Comparison of ENCODE assay signal across 8 cellular contexts in the genomic region with DNA sequence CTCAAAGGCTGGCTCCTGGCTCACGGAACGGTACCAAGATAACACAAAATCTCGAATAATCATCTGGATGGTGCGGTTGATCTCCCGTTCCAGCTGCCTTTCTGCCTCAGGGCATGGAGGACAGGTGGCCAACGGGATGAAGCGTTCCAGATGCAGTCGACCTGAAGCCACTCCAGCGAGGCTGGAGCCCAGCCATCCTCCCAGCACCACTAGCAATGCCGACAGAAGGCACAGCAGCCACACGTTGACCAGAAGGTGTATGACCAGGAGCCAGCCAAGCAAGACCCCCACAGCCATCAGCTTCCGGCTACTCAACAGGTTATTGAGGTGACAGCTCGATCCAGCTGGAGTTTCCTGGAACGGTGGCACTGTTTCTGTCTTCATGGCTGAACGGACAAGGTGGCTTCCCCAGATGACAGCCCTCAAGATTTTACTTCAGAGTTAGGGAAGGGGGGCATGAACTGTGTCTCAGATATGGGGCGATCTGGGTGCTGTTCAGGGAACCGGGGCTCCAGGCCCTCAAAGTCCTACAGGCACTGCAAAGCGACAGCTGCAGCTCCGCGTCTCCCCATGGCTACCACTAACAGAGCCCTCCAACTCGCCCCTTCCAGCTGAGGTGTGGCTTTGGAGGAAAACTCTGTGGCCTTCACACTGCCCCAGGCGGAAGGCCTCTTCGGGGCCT. TPM values are rescaled to one million over a fixed set of nuclear protein-coding genes. Genes with fewer than 3 reads are reported as not detected.
DNase-seq lines count a peak whose midpoint lies in the region; ATAC-seq, FAIRE-seq and TF ChIP-seq lines count a peak whose summit lies in the region.

No MANE protein-coding gene starts in this region.

- no peak for TF ChIP-seq CTCF in PC-3 (conservative IDR thresholded peaks at IDR 0.05; ENCODE audit: low read depth, low read length)
- TF ChIP-seq CTCF in epithelial cell of esophagus (IDR thresholded peaks at IDR 0.05; ENCODE audit: insufficient read depth, low read depth, low read length, missing control alignments) = no peak
- TF ChIP-seq CTCF in pancreas (IDR thresholded peaks at IDR 0.05) = no peak
- TF ChIP-seq CTCF in D721Med (IDR thresholded peaks at IDR 0.05; ENCODE audit: insufficient read depth, missing control alignments) = no peak

- peak overlapping the region; percentile 93 for H3K4me2 ChIP-seq in PC-3 (ENCODE audit: low read length)

- H3K36me3 ChIP-seq in ACC112 (ENCODE audit: insufficient read depth, low read length) = peaks cover 37% of the 10 kb centered on the region
- H3K36me3 ChIP-seq in PC-3 (ENCODE audit: low read depth, low read length) = peaks cover 17% of the 10 kb centered on the region; the same call in 1 of the 2 replicates
- peaks cover 0 to 5% (median 0%) of the 10 kb centered on the region in 3 donors for H3K36me3 ChIP-seq in pancreas

- ATAC-seq in GM19455 (IDR thresholded peaks at IDR 0.05; ENCODE audit: unreplicated experiment) (peak; percentile 1), PC-3 (no peak), pancreas (peak in 1 of 4 donors; percentile 0)

- H3F3A ChIP-seq in PC-3 (ENCODE audit: low read length, unreplicated experiment) = no peaks in the 10 kb centered on the region

- FAIRE-seq in pancreas (lab: Jason Lieb, UNC) (no peak), D721Med (lab: Jason Lieb, UNC) (no peak)

- H2AFZ ChIP-seq in ACC112 (ENCODE audit: low read length, unreplicated experiment) (peak overlapping the region; percentile 11), PC-3 (ENCODE audit: low read length) (peak overlapping the region; percentile 91)

- H3K79me2 ChIP-seq in ACC112 (ENCODE audit: control insufficient read depth, insufficient read depth, low read length, unreplicated experiment) (peaks cover 47% of the 10 kb centered on the region), PC-3 (ENCODE audit: low read length) (peaks cover 34% of the 10 kb centered on the region)

- peak overlapping the region; percentile 93 for H3K9ac ChIP-seq in PC-3 (ENCODE audit: low read length)

- intact Hi-C loops in PC-3 (cut with micrococcal nuclease) = no loop called here
- intact Hi-C loops in pancreas (cut with DNase I) = no loop called here

- WGBS in pancreas, 2 donors = 18 to 24% methylated on average over 23 of the region's 23 CpGs

- no peaks in the 10 kb centered on the region for H4K20me1 ChIP-seq in PC-3 (ENCODE audit: low read length)

- no peaks in the 10 kb centered on the region for H3K9me3 ChIP-seq in PC-3 (ENCODE audit: low read length)
- no peaks in the 10 kb centered on the region for H3K9me3 ChIP-seq in pancreas

- H3K4me3 ChIP-seq in ACC112 (ENCODE audit: low read depth, low read length) (peak overlapping the region; percentile 80), PC-3 (ENCODE audit: low read length) (peak overlapping the region; percentile 79), epithelial cell of esophagus (ENCODE audit: low read length) (peak overlapping the region; percentile 88), pancreas (peak overlapping the region; percentile 77 to 97 (median 91))

- CTCF ChIA-PET in PC-3 (lab: Charles Lee) = interaction anchor here (0.5 to 1.2 kb wide), 5 partner anchors 9 to 1062 kb away, joined by 3 to 6 read pairs (median 4); no protein-coding TSS in a partner anchor

- no peaks in the 10 kb centered on the region for H3K27me3 ChIP-seq in ACC112 (ENCODE audit: insufficient read depth, low read length)
- peaks cover 14% of the 10 kb centered on the region; the same call in 1 of the 2 replicates for H3K27me3 ChIP-seq in PC-3 (ENCODE audit: low read length)
- no peaks in the 10 kb centered on the region for H3K27me3 ChIP-seq in pancreas

- H3K4me1 ChIP-seq in ACC112 (ENCODE audit: control insufficient read depth, insufficient read depth, low read length, unreplicated experiment) = peaks cover 9% of the 10 kb centered on the region
- peaks cover 15% of the 10 kb centered on the region for H3K4me1 ChIP-seq in PC-3 (ENCODE audit: insufficient read depth, low read length)
- peaks cover 4 to 21% (median 6%) of the 10 kb centered on the region in 3 donors for H3K4me1 ChIP-seq in pancreas

- H3K27ac ChIP-seq in ACC112 (ENCODE audit: low read depth, low read length) = peak overlapping the region; percentile 60
- 0 out of 2 replicates have a peak overlapping the region, but pooled peaks have one; percentile 4 for H3K27ac ChIP-seq in PC-3 (ENCODE audit: low read length)
- peak overlapping the region; percentile 34 to 68 (median 56) for H3K27ac ChIP-seq in pancreas

- H3K9me2 ChIP-seq in PC-3 (replicated peaks; ENCODE audit: low read length) = no peaks in the 10 kb centered on the region

- POLR2A ChIA-PET in PC-3 (lab: Charles Lee; ENCODE audit: unreplicated experiment) = no interaction called here

- DNase-seq in PC-3 = no peak
- no peak for DNase-seq in epithelial cell of esophagus (ENCODE audit: low read depth)
- peak in 2 of 6 donors; percentile 34 to 62 for DNase-seq in pancreas
- no peak for DNase-seq in stimulated activated CD4-positive, alpha-beta T cell treated with anti-CD3 and anti-CD28 coated beads, Interleukin-4, amount 100 ng/mL, for 4 hours
- no peak for DNase-seq in D721Med (ENCODE audit: insufficient read length, low spot score)
- DNase-seq in NCI-H1048 (lab: John Stamatoyannopoulos, UW) = no peak

- BruUV-seq in PC-3 (replicated peaks; lab: Mats Ljungman, UMichigan) = no TSS peak

RNA-seq across cellular contexts. Expression of a gene that starts 0.6 kb away (rescaled TPM):
- 65.2 and 66.4 TPM in 2 replicates for total RNA-seq in PC-3 (2014; rRNA removed)
- 10 to 100 TPM; 20.8 to 37.2 (median 24.5) TPM for total RNA-seq in pancreas
- 10 to 100 TPM; 11.7 to 21.3 TPM for polyA plus RNA-seq in pancreas

Comparison
In these comparisons a context has a peak if more than half of its experiments do, and no peak if none do; other contexts are left out.
1. H3K27ac ChIP-seq: peak in every context shown above with its lines; median percentile 60 in ACC112; 56 in pancreas; 4 in PC-3.